In the genomic region with DNA sequence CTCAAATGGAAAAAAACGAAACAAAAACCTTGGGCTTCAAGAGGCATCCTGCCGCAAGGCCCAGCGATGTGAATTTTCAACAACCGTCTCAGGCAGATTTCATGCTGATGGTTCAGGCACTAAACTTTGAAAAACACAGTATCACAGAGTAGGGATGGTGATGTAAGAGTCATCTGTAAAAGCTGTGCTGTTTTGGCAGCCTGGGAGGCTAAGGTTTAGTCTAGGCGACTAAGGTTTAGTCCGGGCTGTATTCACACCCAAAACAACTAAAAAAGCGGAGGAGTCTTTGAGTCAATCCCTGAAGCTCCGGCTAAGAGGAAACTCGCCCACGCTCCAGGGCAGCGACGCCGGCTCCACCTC, we compare ENCODE assay signal across 9 cellular contexts. TPM values are rescaled to one million over a fixed set of nuclear protein-coding genes. Genes with fewer than 3 reads are reported as not detected.
DNase-seq lines count a peak whose midpoint lies in the region; ATAC-seq, FAIRE-seq and TF ChIP-seq lines count a peak whose summit lies in the region.
"Had no signal": no experiment of that assay in that cellular context is flagged by ENCODE, and none has a peak within 500 bp of the region (broad histone marks: within the 10 kb centered on the region; RNA-seq: fewer than 3 reads in every experiment).

No MANE protein-coding gene starts in this region.

- no peak for TF ChIP-seq RAD21 in HepG2 (CRISPR knock-in tag; IDR thresholded peaks at IDR 0.05)

- H3K9me3 ChIP-seq in astrocyte (ENCODE audit: insufficient read depth, low read depth, low read length) (no peaks in the 10 kb centered on the region), HepG2 (ENCODE audit: low read length) (no peaks in the 10 kb centered on the region), thyroid gland (no peaks in the 10 kb centered on the region)

- H4K20me1 ChIP-seq in astrocyte (ENCODE audit: insufficient read depth, low read length) (peaks cover 15% of the 10 kb centered on the region), HepG2 (ENCODE audit: insufficient read depth, low read length) (0 out of 2 replicates have a peak, but pooled peaks cover 4% of the 10 kb centered on the region)

- H3K27ac ChIP-seq in astrocyte (ENCODE audit: low read depth, low read length) (peak overlapping the region; percentile 89), HepG2 (ENCODE audit: extremely low read length, insufficient read depth, low read length) (peak overlapping the region; percentile 75), thyroid gland (peak overlapping the region; percentile 44 to 73 (median 52))

- H3K27me3 Mint-ChIP-seq in activated CD4-positive, alpha-beta T cell treated with anti-CD3 and anti-CD28 coated beads, Interleukin-2, amount 10 ng/mL, durations not matched to agents 7 days and 5 days, result peaks cover 8% of the 10 kb centered on the region
- H3K27me3 Mint-ChIP-seq in astrocyte (ENCODE audit: low read depth, unreplicated experiment), result no peaks in the 10 kb centered on the region

- TF ChIP-seq CTCF in astrocyte (IDR thresholded peaks at IDR 0.05; ENCODE audit: insufficient read depth, low read depth, low read length) (no peak), HepG2 (CRISPR knock-in tag; IDR thresholded peaks at IDR 0.05) (no peak), thyroid gland (IDR thresholded peaks at IDR 0.05) (no peak)

- TF ChIP-seq EP300 in HepG2 (IDR thresholded peaks at IDR 0.05; ENCODE audit: low read depth in 2 of 2, low read length in 2 of 2) (no peak), HepG2 (CRISPR knock-in tag; IDR thresholded peaks at IDR 0.05; ENCODE audit: borderline replicate concordance) (no peak)

- intact Hi-C loops in HepG2 (cut with micrococcal nuclease; ENCODE audit: unreplicated experiment) (no loop called here), thyroid gland (cut with DNase I) (no loop called here)

- CTCF ChIA-PET in activated CD4-positive, alpha-beta T cell treated with anti-CD3 and anti-CD28 coated beads, Interleukin-2, amount 10 ng/mL, durations not matched to agents 7 days and 5 days (lab: Charles Lee), result interaction anchor here (0.6 to 1.3 kb wide), 4 partner anchors 17 to 292 kb away, joined by 3 to 4 read pairs (median 3); no protein-coding TSS in a partner anchor
- CTCF ChIA-PET in HepG2 (lab: Yijun Ruan, JAX; ENCODE audit: low intra/inter-chr PET ratio, low total read pairs), result no interaction called here

- H3K27ac Mint-ChIP-seq in activated CD4-positive, alpha-beta T cell treated with anti-CD3 and anti-CD28 coated beads, Interleukin-2, amount 10 ng/mL, durations not matched to agents 7 days and 5 days, result peak overlapping the region; percentile 47
- peak overlapping the region; percentile 84 for H3K27ac Mint-ChIP-seq in astrocyte (ENCODE audit: unreplicated experiment)

- H3K4me1 Mint-ChIP-seq in activated CD4-positive, alpha-beta T cell treated with anti-CD3 and anti-CD28 coated beads, Interleukin-2, amount 10 ng/mL, durations not matched to agents 7 days and 5 days, result peaks cover 31% of the 10 kb centered on the region
- H3K4me1 Mint-ChIP-seq in astrocyte (ENCODE audit: low read depth, unreplicated experiment), result peaks cover 5% of the 10 kb centered on the region

- no peaks in the 10 kb centered on the region for H3K9me3 Mint-ChIP-seq in activated CD4-positive, alpha-beta T cell treated with anti-CD3 and anti-CD28 coated beads, Interleukin-2, amount 10 ng/mL, durations not matched to agents 7 days and 5 days
- H3K9me3 Mint-ChIP-seq in astrocyte (ENCODE audit: unreplicated experiment), result no peaks in the 10 kb centered on the region

- TF ChIP-seq POLR2A in HepG2 (IDR thresholded peaks at IDR 0.05; ENCODE audit: insufficient read depth in 1 of 2, low read depth in 2 of 2, low read length in 2 of 2) (no peak), thyroid gland (IDR thresholded peaks at IDR 0.05) (no peak)

- H3K79me2 ChIP-seq in astrocyte (ENCODE audit: insufficient read depth, low read length), result peaks cover 34% of the 10 kb centered on the region
- peaks cover 48% of the 10 kb centered on the region for H3K79me2 ChIP-seq in HepG2 (ENCODE audit: insufficient read depth, low read length)

- DNase-seq in activated CD4-positive, alpha-beta T cell treated with anti-CD3 and anti-CD28 coated beads, Interleukin-2, amount 10 ng/mL, durations not matched to agents 7 days and 5 days, result no peak
- no peak for DNase-seq in activated CD4-positive, alpha-beta T cell treated with anti-CD3 and anti-CD28 coated beads, Interleukin-2, amount 50 U/mL, for 4 hours
- DNase-seq in astrocyte (ENCODE audit: low read depth) (no peak), HepG2 (ENCODE audit: low spot score) (peak; percentile 12), thyroid gland (no peak), urothelium cell line (ENCODE audit: low spot score) (no peak), OCI-M1 (lab: John Stamatoyannopoulos, UW) (no peak)
- no peak for DNase-seq in stimulated activated CD8-positive, alpha-beta memory T cell treated with anti-CD3 and anti-CD28 coated beads, Interleukin-4, amount 100 ng/mL, for 48 hours

- TSS peak; percentile 74 for BruUV-seq in HepG2 (replicated peaks; lab: Mats Ljungman, UMichigan)

- H3K4me3 ChIP-seq in astrocyte (ENCODE audit: insufficient read depth, low read depth, low read length) (peak overlapping the region; percentile 72), HepG2 (replicated peaks in 1 of 3; ENCODE audit: insufficient read depth in 1 of 3, low read depth in 2 of 3, low read length in 3 of 3) (peak overlapping the region; percentile 83 to 98 (median 94)), thyroid gland (replicated peaks in 1 of 3) (peak overlapping the region; percentile 39 to 85 (median 66))

- H3K9ac ChIP-seq in astrocyte (ENCODE audit: low read length) (peak overlapping the region; percentile 89), HepG2 (ENCODE audit: insufficient read depth, low read depth, low read length) (peak overlapping the region; percentile 78)

- no peaks in the 10 kb centered on the region for H3K36me3 ChIP-seq in astrocyte (ENCODE audit: insufficient read depth, low read length)
- H3K36me3 ChIP-seq in HepG2 (replicated peaks in 1 of 2; ENCODE audit: control insufficient read depth in 1 of 2, insufficient read depth in 2 of 2, low read length in 2 of 2), result no peaks in the 10 kb centered on the region; a peak in 1 of 5 replicates
- H3K36me3 ChIP-seq in thyroid gland, result no peaks in the 10 kb centered on the region

- H2AFZ ChIP-seq in astrocyte (ENCODE audit: low read depth, low read length) (peak overlapping the region; percentile 89), HepG2 (ENCODE audit: low read length) (peak overlapping the region; percentile 75)

- in situ Hi-C loops in HepG2 (cut with HindIII; ENCODE audit: extremely low pct_ligation_motif_present, low pct_unique_long_range_greater_than_20kb), result no loop called here

- no peak for ATAC-seq in HepG2

- H3K27me3 ChIP-seq in astrocyte (ENCODE audit: insufficient read depth, low read length) (no peaks in the 10 kb centered on the region), HepG2 (ENCODE audit: control insufficient read depth in 1 of 2, insufficient read depth in 2 of 2, low read length in 2 of 2) (no peaks in the 10 kb centered on the region; a peak in 1 of 5 replicates), thyroid gland (no peaks in the 10 kb centered on the region)

- H3K4me2 ChIP-seq in astrocyte (ENCODE audit: low read length), result peak overlapping the region; percentile 93
- H3K4me2 ChIP-seq in HepG2 (ENCODE audit: low read depth, low read length), result peak overlapping the region; percentile 73

- peaks cover 15% of the 10 kb centered on the region for H3K4me1 ChIP-seq in astrocyte (ENCODE audit: insufficient read depth, low read length)
- H3K4me1 ChIP-seq in HepG2 (ENCODE audit: insufficient read depth, low read length), result peaks cover 75% of the 10 kb centered on the region
- H3K4me1 ChIP-seq in thyroid gland, result peaks cover 10 to 15% of the 10 kb centered on the region in 2 donors

- POLR2A ChIA-PET in activated CD4-positive, alpha-beta T cell treated with anti-CD3 and anti-CD28 coated beads, Interleukin-2, amount 10 ng/mL, durations not matched to agents 7 days and 5 days (lab: Charles Lee), result interaction anchor here (0.5 kb wide), 1 partner anchor 28 kb away, joined by 3 read pairs; no protein-coding TSS in a partner anchor
- POLR2A ChIA-PET in HepG2 (lab: Yijun Ruan, JAX), result interaction anchor here (1.2 to 1.6 kb wide), 4 partner anchors 10 to 358 kb away, joined by 5 to 7 read pairs (median 6); a partner anchor contains a TSS

- H3K36me3 Mint-ChIP-seq in activated CD4-positive, alpha-beta T cell treated with anti-CD3 and anti-CD28 coated beads, Interleukin-2, amount 10 ng/mL, durations not matched to agents 7 days and 5 days (ENCODE audit: low read depth), result peaks cover 7% of the 10 kb centered on the region
- H3K36me3 Mint-ChIP-seq in astrocyte (ENCODE audit: low read depth, unreplicated experiment), result no peaks in the 10 kb centered on the region

- WGBS in HepG2 (ENCODE audit: low lambda C conversion rate), result 0% methylated on average over 5 of the region's 13 CpGs
- 5 to 8% methylated on average over 13 of the region's 13 CpGs for WGBS in thyroid gland, 2 donors

- H3K4me3 Mint-ChIP-seq in activated CD4-positive, alpha-beta T cell treated with anti-CD3 and anti-CD28 coated beads, Interleukin-2, amount 10 ng/mL, durations not matched to agents 7 days and 5 days, result peak overlapping the region; percentile 84
- peak overlapping the region; percentile 98 for H3K4me3 Mint-ChIP-seq in astrocyte (ENCODE audit: unreplicated experiment)

- FAIRE-seq in astrocyte (lab: Jason Lieb, UNC) (no peak), HepG2 (lab: Jason Lieb, UNC) (no peak), urothelium cell line (lab: Jason Lieb, UNC) (no peak)
- FAIRE-seq: G401.6 had no signal

RNA-seq across cellular contexts. Expression of a gene that starts 0.4 kb away (rescaled TPM):
- total RNA-seq in activated CD4-positive, alpha-beta T cell treated with anti-CD3 and anti-CD28 coated beads, Interleukin-2, amount 10 ng/mL, durations not matched to agents 7 days and 5 days, result 1 to 10 TPM; 8.6 to 9.5 TPM
- total RNA-seq in astrocyte, result 24.7 and 26.9 TPM in 2 replicates
- 28.0 and 53.7 TPM in 2 replicates for total RNA-seq in HepG2 (2016; rRNA removed; fragmentation: Illumina TruSeq; extraction: Trizol)
- total RNA-seq in HepG2 (2016; cell fraction: cytosol; rRNA removed; fragmentation: Illumina TruSeq; extraction: Trizol; ENCODE audit: low read depth), result 3.9 and 4.8 TPM in 2 replicates
- total RNA-seq in HepG2 (2016; cell fraction: insoluble cytoplasmic fraction; rRNA removed; fragmentation: Illumina TruSeq; extraction: Trizol), result 24.9 and 55.2 TPM in 2 replicates
- total RNA-seq in HepG2 (2016; cell fraction: membrane; rRNA removed; fragmentation: Illumina TruSeq; extraction: Trizol), result 7.7 and 10.4 TPM in 2 replicates
- total RNA-seq in HepG2 (2016; cell fraction: nucleus; rRNA removed; fragmentation: Illumina TruSeq; extraction: Trizol), result 52.9 and 65.7 TPM in 2 replicates
- polyA plus RNA-seq in HepG2 (2011; rRNA removed), result 18.4 and 19.2 TPM in 2 replicates
- 9.0 and 10.4 TPM in 2 replicates for polyA plus RNA-seq in HepG2 (2011; cell fraction: cytosol; rRNA removed)
- polyA plus RNA-seq in HepG2 (2011; cell fraction: nucleus; rRNA removed), result 9.9 and 11.4 TPM in 2 replicates
- polyA plus RNA-seq in HepG2 (2012), result 25.8 and 38.1 TPM in 2 replicates
- 2.4 TPM in 2 replicates for polyA plus RNA-seq in HepG2 (2016; cell fraction: cytosol; fragmentation: Illumina TruSeq; extraction: Trizol; ENCODE audit: low read depth)
- polyA plus RNA-seq in HepG2 (2016; cell fraction: insoluble cytoplasmic fraction; fragmentation: Illumina TruSeq; extraction: Trizol; ENCODE audit: low read depth), result 23.4 and 25.5 TPM in 2 replicates
- 4.2 and 5.6 TPM in 2 replicates for polyA plus RNA-seq in HepG2 (2016; cell fraction: membrane; fragmentation: Illumina TruSeq; extraction: Trizol; ENCODE audit: low read depth)
- polyA plus RNA-seq in HepG2 (2016; cell fraction: nucleus; fragmentation: Illumina TruSeq; extraction: Trizol; ENCODE audit: insufficient read depth, low read depth), result 70.3 and 77.7 TPM in 2 replicates
- 6.3 and 28.3 TPM in 2 replicates for polyA minus RNA-seq in HepG2 (2011; rRNA and poly(A)+ RNA removed; ENCODE audit: low replicate concordance)
- 16.9 and 17.9 TPM in 2 replicates for polyA minus RNA-seq in HepG2 (2011; cell fraction: cytosol; rRNA and poly(A)+ RNA removed)
- polyA minus RNA-seq in HepG2 (2011; cell fraction: nucleus; rRNA and poly(A)+ RNA removed), result 13.6 and 15.2 TPM in 2 replicates
- 10 to 100 TPM; 20.0 to 24.2 (median 22.8) TPM for total RNA-seq in thyroid gland
